In the genomic region with DNA sequence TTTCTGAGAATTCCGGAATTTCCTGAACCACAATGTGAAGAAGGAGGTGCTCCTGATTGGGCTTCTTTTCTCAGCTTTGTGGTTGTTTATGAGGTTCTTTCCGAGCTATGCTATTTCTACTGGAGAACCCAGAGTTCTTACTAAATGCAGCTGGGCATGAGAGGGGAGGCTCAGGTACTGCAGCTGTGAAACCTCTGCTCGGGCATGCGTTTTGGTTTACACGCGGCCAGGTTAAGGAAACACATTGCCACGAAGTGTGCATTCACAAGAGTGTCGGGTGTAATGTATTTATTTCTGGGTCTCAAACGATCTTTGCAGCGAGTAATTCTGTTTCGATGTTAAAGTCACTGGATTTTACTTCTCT, we compare ENCODE assay signal across 8 cellular contexts. TPM values are rescaled to one million over a fixed set of nuclear protein-coding genes. Genes with fewer than 3 reads are reported as not detected.
DNase-seq lines count a peak whose midpoint lies in the region; ATAC-seq and TF ChIP-seq lines count a peak whose summit lies in the region.

No MANE protein-coding gene starts in this region.

- ATAC-seq in GM18867 (IDR thresholded peaks at IDR 0.05; ENCODE audit: unreplicated experiment), result peak; percentile 26
- ATAC-seq in HG03060 (IDR thresholded peaks at IDR 0.05; ENCODE audit: low read depth, unreplicated experiment), result peak; percentile 15

- peaks cover 29% of the 10 kb centered on the region for H3K79me2 ChIP-seq in PC-9 (ENCODE audit: low read depth)

- no peaks in the 10 kb centered on the region for H3K27me3 ChIP-seq in PC-9 (ENCODE audit: insufficient read depth, low read depth)
- H3K27me3 ChIP-seq in adipocyte (replicated peaks; ENCODE audit: control insufficient read depth, insufficient read depth, low read length), result peaks cover 3% of the 10 kb centered on the region

- peak overlapping the region; percentile 84 for H2AFZ ChIP-seq in PC-9

- no peaks in the 10 kb centered on the region for H3K9me3 ChIP-seq in PC-9 (ENCODE audit: insufficient read depth, low read depth)
- H3K9me3 ChIP-seq in adipocyte (ENCODE audit: control insufficient read depth, low read length), result no peaks in the 10 kb centered on the region

- peaks cover 27% of the 10 kb centered on the region for H3K36me3 ChIP-seq in PC-9 (ENCODE audit: low read depth)
- H3K36me3 ChIP-seq in adipocyte (ENCODE audit: control insufficient read depth, insufficient read depth, low read length, severe bottlenecking), result peaks cover 11% of the 10 kb centered on the region

- H3K27ac ChIP-seq in PC-9, result no peak overlapping the region

- BruUV-seq in PC-9 (replicated peaks; lab: Mats Ljungman, UMichigan), result no TSS peak

- TF ChIP-seq CTCF in AG09309 (IDR thresholded peaks at IDR 0.05; ENCODE audit: control insufficient read depth, insufficient read depth, low read depth, low read length, missing control alignments), result no peak
- TF ChIP-seq CTCF in PC-9 (conservative IDR thresholded peaks at IDR 0.05), result no peak

- DNase-seq in AG09309 (ENCODE audit: low read depth) (no peak), PC-9 (no peak), adipocyte (ENCODE audit: low read depth) (peak; percentile 31), iPS-NIHi11 (ENCODE audit: low spot score) (peak; percentile 17), SW 1271 (lab: John Stamatoyannopoulos, UW) (no peak)
- DNase-seq in stimulated activated CD4-positive, alpha-beta T cell treated with anti-CD3 and anti-CD28 coated beads, Interleukin-1b, Interleukin-23, amount 100 ng/mL, for 4 hours (ENCODE audit: low read depth in 2 of 2), result peak; percentile 30 to 45

- CTCF ChIA-PET in PC-9 (lab: Charles Lee), result interaction anchor here (0.7 kb wide), 1 partner anchor 95 kb away, joined by 10 read pairs; no protein-coding TSS in a partner anchor

- H3F3A ChIP-seq in PC-9 (ENCODE audit: insufficient read depth, low read depth), result peaks cover 24% of the 10 kb centered on the region

- H3K9me2 ChIP-seq in PC-9 (ENCODE audit: insufficient read depth), result no peaks in the 10 kb centered on the region

- peaks cover 19% of the 10 kb centered on the region for H3K4me1 ChIP-seq in PC-9 (replicated peaks; ENCODE audit: insufficient read depth)
- H3K4me1 ChIP-seq in adipocyte (ENCODE audit: control insufficient read depth, insufficient read depth, low read length), result peaks cover 26% of the 10 kb centered on the region

- H3K4me2 ChIP-seq in PC-9, result peak overlapping the region; percentile 92

- H4K20me1 ChIP-seq in PC-9 (ENCODE audit: insufficient read depth), result peaks cover 24% of the 10 kb centered on the region

- POLR2A ChIA-PET in PC-9 (lab: Charles Lee; ENCODE audit: unreplicated experiment), result no interaction called here

- H3K9ac ChIP-seq in adipocyte (ENCODE audit: low read length), result peak overlapping the region; percentile 72

- intact Hi-C loops in PC-9 (cut with micrococcal nuclease; ENCODE audit: unreplicated experiment), result loop anchor here (10.0 kb wide), 1 partner anchor 212 kb away; no protein-coding TSS in a partner anchor

- H3K4me3 ChIP-seq in AG09309 (ENCODE audit: control insufficient read depth, low read depth, low read length) (peak overlapping the region; percentile 59), PC-9 (peak overlapping the region; percentile 79; the same call in 1 of the 2 replicates), adipocyte (ENCODE audit: low read length) (peak overlapping the region; percentile 84)

RNA-seq across cellular contexts. Expression of a gene that starts 0.7 kb away (rescaled TPM):
- total RNA-seq in PC-9 (2021), result 6.5 and 6.9 TPM in 2 replicates

RNA-seq across cellular contexts. Expression of a gene that starts 51.6 kb away (rescaled TPM):
- not detected in 2 replicates for total RNA-seq in PC-9 (2021)

Comparison
In these comparisons a context has a peak if more than half of its experiments do, and no peak if none do; other contexts are left out.
1. DNase-seq: peak in adipocyte (single experiment), iPS-NIHi11 (single experiment) and stimulated activated CD4-positive, alpha-beta T cell treated with anti-CD3 and anti-CD28 coated beads, Interleukin-1b, Interleukin-23, amount 100 ng/mL, for 4 hours (2 of 2); none in AG09309 (single experiment), PC-9 (0 of 2) and SW 1271 (0 of 2).
2. Peak in every context shown above with its lines, with median percentiles within 50 percentile points of each other: H3K4me3 ChIP-seq.